ENCODE assay signal across 22 cellular contexts in the genomic region with DNA sequence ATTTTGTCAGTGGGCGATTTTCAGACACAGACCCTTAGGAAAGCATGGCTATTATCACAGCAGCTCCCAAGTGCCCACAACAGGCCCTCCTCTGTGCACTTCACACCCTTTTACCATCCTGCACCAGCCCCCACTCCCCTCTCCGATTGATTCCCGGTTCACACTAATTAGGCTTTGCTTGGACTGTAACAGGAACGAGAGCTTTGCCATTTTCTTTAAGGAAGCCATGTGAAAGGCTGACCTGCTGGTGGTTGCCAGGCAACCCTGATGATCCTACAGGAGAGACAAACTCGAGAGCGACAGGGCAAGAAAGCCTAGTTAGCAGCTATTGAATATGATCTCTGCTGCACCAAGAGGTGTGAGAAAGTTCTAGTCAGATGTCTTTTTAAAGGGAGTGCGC. TPM values are rescaled to one million over a fixed set of nuclear protein-coding genes. Genes with fewer than 3 reads are reported as not detected.
DNase-seq lines count a peak whose midpoint lies in the region; ATAC-seq, FAIRE-seq and TF ChIP-seq lines count a peak whose summit lies in the region.
"Had no signal": no experiment of that assay in that cellular context is flagged by ENCODE, and none has a peak within 500 bp of the region (broad histone marks: within the 10 kb centered on the region; RNA-seq: fewer than 3 reads in every experiment).

No MANE protein-coding gene starts in this region.

- no peak overlapping the region for H2AK5ac ChIP-seq in neuronal stem cell (ENCODE audit: low read depth, low read length)

- intact Hi-C loops in K562 (cut with micrococcal nuclease), result no loop called here

- H2BK120ac ChIP-seq in neuronal stem cell (ENCODE audit: low read depth, low read length), result no peak overlapping the region

- H3K79me2 ChIP-seq in K562 (ENCODE audit: control insufficient read depth, insufficient read depth, low read length) (no peaks in the 10 kb centered on the region), SK-N-SH (ENCODE audit: insufficient read depth) (no peaks in the 10 kb centered on the region)

- H4K91ac ChIP-seq in neuronal stem cell (ENCODE audit: low read depth, low read length, poor library complexity), result no peak overlapping the region

- no peak overlapping the region for H2BK15ac ChIP-seq in neuronal stem cell (ENCODE audit: low read length)

- CTCF ChIA-PET in K562 (lab: Yijun Ruan, JAX; ENCODE audit: low intra/inter-chr PET ratio), result no interaction called here
- CTCF ChIA-PET in SK-N-SH (lab: Yijun Ruan, JAX), result interaction anchor here (1.4 kb wide), 1 partner anchor 107 kb away, joined by 4 read pairs; the partner anchor contains the start of genes MRPL46 and MRPS11

- H3K9me3 ChIP-seq in K562 (replicated peaks; ENCODE audit: control insufficient read depth, insufficient read depth, low read depth, low read length) (no peaks in the 10 kb centered on the region), neuronal stem cell (replicated peaks in 1 of 2; ENCODE audit: control insufficient read depth in 2 of 2, insufficient read depth in 1 of 2, low read depth in 1 of 2, low read length in 2 of 2) (no peaks in the 10 kb centered on the region), SK-N-SH (no peaks in the 10 kb centered on the region)
- H3K9me3 ChIP-seq: BLaER1, suprapubic skin had no signal

- H3K9ac ChIP-seq in K562 (ENCODE audit: insufficient read depth in 1 of 2, low read depth in 2 of 2, low read length in 2 of 2) (no peak overlapping the region), neuronal stem cell (ENCODE audit: low read depth, low read length, poor library complexity) (no peak overlapping the region), SK-N-SH (no peak overlapping the region)
- H3K9ac ChIP-seq: BLaER1 had no signal

- H2BK5ac ChIP-seq in neuronal stem cell (ENCODE audit: low read length), result no peak overlapping the region

- no peak overlapping the region for H3K4ac ChIP-seq in neuronal stem cell (ENCODE audit: low read length)

- H3K36me3 ChIP-seq in K562 (ENCODE audit: control insufficient read depth, insufficient read depth, low read length) (no peaks in the 10 kb centered on the region), neuronal stem cell (replicated peaks in 1 of 2; ENCODE audit: control insufficient read depth in 2 of 2, insufficient read depth in 2 of 2, low read length in 2 of 2) (no peaks in the 10 kb centered on the region), SK-N-SH (replicated peaks in 1 of 2; ENCODE audit: control insufficient read depth in 1 of 2, insufficient read depth in 2 of 2, low read length in 1 of 2) (no peaks in the 10 kb centered on the region)
- H3K36me3 ChIP-seq: BLaER1, brain microvascular endothelial cell, suprapubic skin had no signal

- H3K9me1 ChIP-seq in K562 (ENCODE audit: control insufficient read depth, insufficient read depth, low read length), result no peaks in the 10 kb centered on the region

- H3K18ac ChIP-seq in neuronal stem cell (ENCODE audit: low read length), result peak overlapping the region; percentile 58

- no TSS peak for BruUV-seq in K562 (replicated peaks; lab: Mats Ljungman, UMichigan)

- in situ Hi-C loops in K562 (cut with MboI), result no loop called here

- no peaks in the 10 kb centered on the region for H3F3A ChIP-seq in SK-N-SH (replicated peaks; ENCODE audit: insufficient read depth)

- no peak overlapping the region for H2AFZ ChIP-seq in K562 (ENCODE audit: low read depth, low read length)
- peak overlapping the region; percentile 85 for H2AFZ ChIP-seq in neuronal stem cell (ENCODE audit: low read length)
- no peak overlapping the region for H2AFZ ChIP-seq in SK-N-SH (ENCODE audit: low read depth)

- H4K20me1 ChIP-seq in K562 (replicated peaks; ENCODE audit: control insufficient read depth, insufficient read depth, low read length) (0 out of 2 replicates have a peak, but pooled peaks cover 6% of the 10 kb centered on the region), SK-N-SH (ENCODE audit: insufficient read depth) (no peaks in the 10 kb centered on the region)
- H4K20me1 ChIP-seq: BLaER1 had no signal

- H2BK12ac ChIP-seq in neuronal stem cell (ENCODE audit: low read length), result no peak overlapping the region

- ATAC-seq in K562, result no peak
- ATAC-seq: HepG2, left lobe of liver, sciatic nerve had no signal

- peak; percentile 36 for DNase-seq in NCI-H146 (lab: John Stamatoyannopoulos, UW)
- DNase-seq in NCI-H146 treated with DMSO at 0.1 percent for 48 hours (lab: John Stamatoyannopoulos, UW; ENCODE audit: unreplicated experiment), result no peak
- DNase-seq in NCI-H1436 (lab: John Stamatoyannopoulos, UW), result peak; percentile 28
- no peak for DNase-seq in K562 (ENCODE audit: extremely low read depth in 1 of 4, low spot score in 3 of 4)
- peak; percentile 31 for DNase-seq in neuronal stem cell (ENCODE audit: low spot score)
- no peak for DNase-seq in NCI-H446 treated with DMSO at 0.1 percent for 48 hours (lab: John Stamatoyannopoulos, UW)
- DNase-seq in GOT3 (lab: John Stamatoyannopoulos, UW), result no peak
- DNase-seq in SK-N-SH, result no peak
- DNase-seq: activated CD4-positive, alpha-beta T cell treated with anti-CD3 and anti-CD28 coated beads, Interleukin-2, amount 50 U/mL, for 48 hours; activated effector memory CD4-positive, alpha-beta T cell treated with Interleukin-2 at 50 U/mL for 16 hours; brain microvascular endothelial cell; Calu3; GF-D8; glutamatergic neuron; NCI-H2029 treated with DMSO at 0.1 percent for 48 hours; NCI-H774 had no signal

- H3K27ac ChIP-seq in K562 (ENCODE audit: extremely low read depth, low read depth, low read length) (no peak overlapping the region), neuronal stem cell (replicated peaks; ENCODE audit: low read length) (peak overlapping the region; percentile 54), SK-N-SH (ENCODE audit: low read depth in 2 of 2, low read length in 1 of 2) (no peak overlapping the region)
- H3K27ac ChIP-seq: BLaER1, brain microvascular endothelial cell, coronary artery, suprapubic skin had no signal

- 9% methylated on average over 7 of the region's 7 CpGs for WGBS in K562 (ENCODE audit: insufficient coverage, low coverage, missing lambda C conversion rate)
- WGBS in neuronal stem cell (ENCODE audit: extremely low coverage in 2 of 2, insufficient read length in 2 of 2, insufficient replicate concordance in 1 of 2), 2 donors, result no CpG with 5 or more reads among the region's 7 CpGs
- 48% methylated on average over 7 of the region's 7 CpGs for WGBS in SK-N-SH (ENCODE audit: low lambda C conversion rate)

- POLR2A ChIA-PET in K562 (lab: Yijun Ruan, JAX) (interaction anchor here (0.6 kb wide), 1 partner anchor 8 kb away, joined by 3 read pairs; no protein-coding TSS in a partner anchor), SK-N-SH (lab: Yijun Ruan, JAX) (no interaction called here)

- no peaks in the 10 kb centered on the region for H3K9me2 ChIP-seq in SK-N-SH

- H3K14ac ChIP-seq in neuronal stem cell (ENCODE audit: low read length), result no peak overlapping the region

- TF ChIP-seq EP300 in K562 (IDR thresholded peaks at IDR 0.05; ENCODE audit: low read length), result no peak
- TF ChIP-seq EP300 in SK-N-SH (IDR thresholded peaks at IDR 0.05; ENCODE audit: borderline replicate concordance in 1 of 2, low read depth in 1 of 2, low read length in 1 of 2), result no peak

- H3K4me1 ChIP-seq in K562 (replicated peaks in 1 of 2; ENCODE audit: control insufficient read depth in 2 of 2, insufficient read depth in 2 of 2, low read length in 2 of 2), result peaks cover 4 to 10% of the 10 kb centered on the region in 2 experiments; a peak in 4 of 5 replicates
- H3K4me1 ChIP-seq in neuronal stem cell (ENCODE audit: control insufficient read depth in 2 of 2, insufficient read depth in 1 of 2, low read depth in 1 of 2, low read length in 2 of 2), result peaks cover 12% of the 10 kb centered on the region in 2 donors
- H3K4me1 ChIP-seq in SK-N-SH (ENCODE audit: control insufficient read depth in 1 of 2, insufficient read depth in 2 of 2, low read depth in 1 of 2, low read length in 1 of 2), result peaks cover 0 to 23% of the 10 kb centered on the region in 2 experiments; a peak in 1 of 4 replicates
- H3K4me1 ChIP-seq: BLaER1, suprapubic skin had no signal

- no peak overlapping the region for H4K8ac ChIP-seq in neuronal stem cell (ENCODE audit: low read depth, low read length)

- no peak for FAIRE-seq in K562 (lab: Jason Lieb, UNC)
- FAIRE-seq: HepG2 had no signal

- H3K23ac ChIP-seq in neuronal stem cell (ENCODE audit: low read depth, low read length, poor library complexity), result no peak overlapping the region

- H3K4me3 ChIP-seq in K562 (no peak overlapping the region), neuronal stem cell (ENCODE audit: low read length in 2 of 2) (no peak overlapping the region), SK-N-SH (ENCODE audit: low read depth in 2 of 2, low read length in 1 of 2) (no peak overlapping the region)
- H3K4me3 ChIP-seq: BLaER1, coronary artery, suprapubic skin had no signal

- no peak overlapping the region for H3K4me2 ChIP-seq in K562 (ENCODE audit: insufficient read depth, low read length)
- peak overlapping the region; percentile 28 for H3K4me2 ChIP-seq in neuronal stem cell (ENCODE audit: insufficient read depth, low read length, poor library complexity, severe bottlenecking)
- no peak overlapping the region for H3K4me2 ChIP-seq in SK-N-SH
- H3K4me2 ChIP-seq: BLaER1 had no signal

- TF ChIP-seq RAD21 in K562 (CRISPR knock-in tag; conservative IDR thresholded peaks at IDR 0.05 in 1 of 2, IDR thresholded peaks at IDR 0.05 in 1 of 2), result no peak
- no peak for TF ChIP-seq RAD21 in SK-N-SH (IDR thresholded peaks at IDR 0.05; ENCODE audit: low read length)

- TF ChIP-seq CTCF in K562 (IDR thresholded peaks at IDR 0.05 in 2 of 3, conservative IDR thresholded peaks at IDR 0.05 in 1 of 3; ENCODE audit: insufficient read depth in 2 of 3, low read depth in 1 of 3, low read length in 3 of 3), result no peak
- TF ChIP-seq CTCF in SK-N-SH (IDR thresholded peaks at IDR 0.05), result no peak

- TF ChIP-seq POLR2A in K562 (conservative IDR thresholded peaks at IDR 0.05), result no peak

- H3K79me1 ChIP-seq in neuronal stem cell (ENCODE audit: low read depth, low read length), result no peaks in the 10 kb centered on the region

- peaks cover 8 to 21% of the 10 kb centered on the region in 2 experiments for H3K27me3 ChIP-seq in K562 (ENCODE audit: control insufficient read depth in 2 of 2, insufficient read depth in 2 of 2, low read length in 2 of 2)
- H3K27me3 ChIP-seq in neuronal stem cell (ENCODE audit: control insufficient read depth in 3 of 3, insufficient read depth in 3 of 3, low read depth in 1 of 3, low read length in 3 of 3), result peaks cover 0 to 18% (median 0%) of the 10 kb centered on the region in 3 experiments
- H3K27me3 ChIP-seq in SK-N-SH (ENCODE audit: insufficient read depth), result no peaks in the 10 kb centered on the region
- H3K27me3 ChIP-seq: BLaER1, brain microvascular endothelial cell had no signal

RNA-seq across cellular contexts. Expression of gene DET1, which starts 28.2 kb away (rescaled TPM):
- 17.4 and 23.9 TPM in 2 replicates for total RNA-seq in K562 (2011; cell fraction: chromatin; rRNA removed; ENCODE audit: low replicate concordance)
- 10.8 and 11.7 TPM in 2 replicates for total RNA-seq in K562 (2011; cell fraction: nucleolus; rRNA removed)
- total RNA-seq in K562 (2011; cell fraction: nucleoplasm; rRNA removed), result 20.8 and 25.6 TPM in 2 replicates
- 4.9 and 5.3 TPM in 2 replicates for total RNA-seq in K562 (2014; rRNA removed)
- 5.8 and 5.9 TPM in 2 replicates for total RNA-seq in K562 (2014; rRNA removed; fragmentation: Illumina TruSeq; extraction: Trizol)
- total RNA-seq in K562 (2015; rRNA removed; fragmentation: Illumina TruSeq; extraction: Trizol), result 3.7 and 5.0 TPM in 2 replicates
- total RNA-seq in K562 (2021), result 5.6 and 6.0 TPM in 2 replicates
- polyA plus RNA-seq in K562 (2011; rRNA removed), result 8.1 and 9.6 TPM in 2 replicates
- polyA plus RNA-seq in K562 (2011; cell fraction: cytosol; rRNA removed), result 7.7 and 9.3 TPM in 2 replicates
- 17.0 and 18.9 TPM in 2 replicates for polyA plus RNA-seq in K562 (2011; cell fraction: nucleus; rRNA removed)
- polyA plus RNA-seq in K562 (2012), result 5.8 and 9.3 TPM in 2 replicates
- polyA plus RNA-seq in K562 (2014; fragmentation: Illumina TruSeq; extraction: Trizol), result 7.0 and 7.3 TPM in 2 replicates
- 1 to 10 TPM; 4.2 to 6.1 TPM for polyA plus RNA-seq in K562 (2014; fragmentation: Nextera tagmentation; extraction: Ambion mirVana)
- polyA plus RNA-seq in K562 (2014; rRNA removed), result 6.9 and 7.3 TPM in 2 replicates
- 9.2 and 12.9 TPM in 2 replicates for polyA minus RNA-seq in K562 (2011; rRNA and poly(A)+ RNA removed)
- 2.0 and 3.0 TPM in 2 replicates for polyA minus RNA-seq in K562 (2011; cell fraction: cytosol; rRNA and poly(A)+ RNA removed)
- 12.3 and 19.1 TPM in 2 replicates for polyA minus RNA-seq in K562 (2011; cell fraction: nucleus; rRNA and poly(A)+ RNA removed)
- polyA plus RNA-seq in neuronal stem cell (2013, experiment 1 of 2), result 9.6 TPM
- 8.6 TPM for polyA plus RNA-seq in neuronal stem cell (2013, experiment 2 of 2)
- 4.5 and 7.2 TPM in 2 replicates for polyA plus RNA-seq in SK-N-SH (2012; rRNA removed)
- 3.8 and 5.2 TPM in 2 replicates for polyA plus RNA-seq in SK-N-SH (2012; cell fraction: cytosol; rRNA removed)
- polyA plus RNA-seq in SK-N-SH (2012; cell fraction: nucleus; rRNA removed), result 6.2 and 12.4 TPM in 2 replicates

RNA-seq across cellular contexts. Expression of gene AEN, which starts 46.5 kb away (rescaled TPM):
- total RNA-seq in K562 (2011; cell fraction: chromatin; rRNA removed; ENCODE audit: low replicate concordance), result 39.3 and 74.9 TPM in 2 replicates
- 60.9 and 72.5 TPM in 2 replicates for total RNA-seq in K562 (2011; cell fraction: nucleolus; rRNA removed)
- 49.7 and 55.9 TPM in 2 replicates for total RNA-seq in K562 (2011; cell fraction: nucleoplasm; rRNA removed)
- total RNA-seq in K562 (2014; rRNA removed), result 51.0 and 56.6 TPM in 2 replicates
- 24.6 and 26.3 TPM in 2 replicates for total RNA-seq in K562 (2014; rRNA removed; fragmentation: Illumina TruSeq; extraction: Trizol)
- total RNA-seq in K562 (2015; rRNA removed; fragmentation: Illumina TruSeq; extraction: Trizol), result 40.0 and 40.9 TPM in 2 replicates
- 49.2 and 52.7 TPM in 2 replicates for total RNA-seq in K562 (2021)
- 30.8 and 32.8 TPM in 2 replicates for polyA plus RNA-seq in K562 (2011; rRNA removed)
- 31.2 and 50.1 TPM in 2 replicates for polyA plus RNA-seq in K562 (2011; cell fraction: cytosol; rRNA removed)
- polyA plus RNA-seq in K562 (2011; cell fraction: nucleus; rRNA removed), result 44.5 and 69.3 TPM in 2 replicates
- polyA plus RNA-seq in K562 (2012), result 22.0 and 27.2 TPM in 2 replicates
- polyA plus RNA-seq in K562 (2014; fragmentation: Illumina TruSeq; extraction: Trizol), result 31.6 and 35.1 TPM in 2 replicates
- 10 to 100 TPM in 1 of 2 experiments, 1 to 10 TPM in 1; 9.0 to 11.7 TPM for polyA plus RNA-seq in K562 (2014; fragmentation: Nextera tagmentation; extraction: Ambion mirVana)
- 35.5 and 45.5 TPM in 2 replicates for polyA plus RNA-seq in K562 (2014; rRNA removed)
- 20.7 and 30.4 TPM in 2 replicates for polyA minus RNA-seq in K562 (2011; rRNA and poly(A)+ RNA removed)
- polyA minus RNA-seq in K562 (2011; cell fraction: cytosol; rRNA and poly(A)+ RNA removed), result 20.4 and 26.9 TPM in 2 replicates
- polyA minus RNA-seq in K562 (2011; cell fraction: nucleus; rRNA and poly(A)+ RNA removed), result 39.8 and 44.6 TPM in 2 replicates
- polyA plus RNA-seq in neuronal stem cell (2013, experiment 1 of 2), result 42.3 TPM
- 41.6 TPM for polyA plus RNA-seq in neuronal stem cell (2013, experiment 2 of 2)
- polyA plus RNA-seq in SK-N-SH (2012; rRNA removed), result 46.4 and 65.2 TPM in 2 replicates
- polyA plus RNA-seq in SK-N-SH (2012; cell fraction: cytosol; rRNA removed), result 20.2 and 29.7 TPM in 2 replicates
- polyA plus RNA-seq in SK-N-SH (2012; cell fraction: nucleus; rRNA removed), result 119 and 136 TPM in 2 replicates

Comparison
In these comparisons a context has a peak if more than half of its experiments do, and no peak if none do; other contexts are left out.
1. DNase-seq: peak in NCI-H146 (single experiment), NCI-H1436 (single experiment) and neuronal stem cell (single experiment); none in NCI-H146 treated with DMSO at 0.1 percent for 48 hours (single experiment), K562 (0 of 4), NCI-H446 treated with DMSO at 0.1 percent for 48 hours (single experiment), GOT3 (single experiment) and SK-N-SH (single experiment).